ENCODE assay signal across 17 cellular contexts in genomic region chr4:3723232-3723642, GRCh38. TPM values are rescaled to one million over a fixed set of nuclear protein-coding genes. Genes with fewer than 3 reads are reported as not detected.
DNase-seq lines count a peak whose midpoint lies in the region; ATAC-seq and TF ChIP-seq lines count a peak whose summit lies in the region.
"Had no signal": no experiment of that assay in that cellular context is flagged by ENCODE, and none has a peak within 500 bp of the region (broad histone marks: within the 10 kb centered on the region; RNA-seq: fewer than 3 reads in every experiment).

No MANE protein-coding gene starts in this region.

- H3K14ac ChIP-seq in neuronal stem cell (ENCODE audit: low read length): peak overlapping the region; percentile 26

- peak overlapping the region; percentile 74 to 86 for H3K27ac ChIP-seq in ascending aorta
- H3K27ac ChIP-seq in neuronal stem cell (replicated peaks; ENCODE audit: low read length): no peak overlapping the region
- H3K27ac ChIP-seq in aorta (ENCODE audit: low read depth in 1 of 2, low read length in 2 of 2): peak overlapping the region in 1 of 2 donors; percentile 38

- no CpG with 5 or more reads among the region's 9 CpGs for WGBS in neuronal stem cell (ENCODE audit: extremely low coverage in 2 of 2, insufficient read length in 2 of 2, insufficient replicate concordance in 1 of 2), 2 donors
- WGBS in aorta, 2 donors: 20 to 39% methylated on average over 9 of the region's 9 CpGs

- TF ChIP-seq CTCF in ascending aorta (IDR thresholded peaks at IDR 0.05): no peak

- no peaks in the 10 kb centered on the region for H3K79me1 ChIP-seq in neuronal stem cell (ENCODE audit: low read depth, low read length)

- H2AFZ ChIP-seq in neuronal stem cell (ENCODE audit: low read length): no peak overlapping the region

- H3K9ac ChIP-seq in NT2/D1 (ENCODE audit: insufficient read length, low read depth) (peak overlapping the region; percentile 13), neuronal stem cell (ENCODE audit: low read depth, low read length, poor library complexity) (peak overlapping the region; percentile 15)

- H3K18ac ChIP-seq in neuronal stem cell (ENCODE audit: low read length): peak overlapping the region; percentile 85

- H4K91ac ChIP-seq in neuronal stem cell (ENCODE audit: low read depth, low read length, poor library complexity): peak overlapping the region; percentile 75

- intact Hi-C loops in ascending aorta (cut with DNase I) (loop anchor here (2.0 to 5.0 kb wide), 3 partner anchors 22 to 66 kb away; no protein-coding TSS in a partner anchor), aorta (cut with DNase I) (no loop called here)

- no peak overlapping the region for H3K4me3 ChIP-seq in NT2/D1 (ENCODE audit: insufficient read length, low read depth)
- H3K4me3 ChIP-seq in ascending aorta: no peak overlapping the region
- H3K4me3 ChIP-seq in neuronal stem cell (ENCODE audit: low read length in 2 of 2): no peak overlapping the region
- H3K4me3 ChIP-seq in aorta (ENCODE audit: low read length in 2 of 2): no peak overlapping the region
- H3K4me3 ChIP-seq: HAP-1 had no signal

- H3K4ac ChIP-seq in neuronal stem cell (ENCODE audit: low read length): no peak overlapping the region

- H2BK120ac ChIP-seq in neuronal stem cell (ENCODE audit: low read depth, low read length): peak overlapping the region; percentile 81

- H2BK15ac ChIP-seq in neuronal stem cell (ENCODE audit: low read length): peak overlapping the region; percentile 92

- peaks cover 55% of the 10 kb centered on the region for H3K27me3 ChIP-seq in NT2/D1 (ENCODE audit: insufficient read depth, insufficient read length)
- H3K27me3 ChIP-seq in ascending aorta: no peaks in the 10 kb centered on the region
- H3K27me3 ChIP-seq in neuronal stem cell (ENCODE audit: control insufficient read depth in 3 of 3, insufficient read depth in 3 of 3, low read depth in 1 of 3, low read length in 3 of 3): peaks cover 0 to 64% (median 28%) of the 10 kb centered on the region in 3 experiments
- no peaks in the 10 kb centered on the region for H3K27me3 ChIP-seq in aorta (ENCODE audit: control insufficient read depth in 1 of 2, insufficient read depth in 2 of 2, low read length in 1 of 2)
- H3K27me3 ChIP-seq: BE2C had no signal

- no peak overlapping the region for H3K4me2 ChIP-seq in neuronal stem cell (ENCODE audit: insufficient read depth, low read length, poor library complexity, severe bottlenecking)

- H3K23ac ChIP-seq in neuronal stem cell (ENCODE audit: low read depth, low read length, poor library complexity): peak overlapping the region; percentile 46

- no peak overlapping the region for H2BK5ac ChIP-seq in neuronal stem cell (ENCODE audit: low read length)

- peaks cover 30% of the 10 kb centered on the region for H3K4me1 ChIP-seq in NT2/D1 (ENCODE audit: insufficient read depth, insufficient read length)
- H3K4me1 ChIP-seq in ascending aorta: peaks cover 9 to 40% of the 10 kb centered on the region in 2 donors
- H3K4me1 ChIP-seq in neuronal stem cell (ENCODE audit: control insufficient read depth in 2 of 2, insufficient read depth in 1 of 2, low read depth in 1 of 2, low read length in 2 of 2): peaks cover 0 to 35% of the 10 kb centered on the region in 2 donors
- H3K4me1 ChIP-seq in aorta (ENCODE audit: control insufficient read depth in 1 of 2, insufficient read depth in 2 of 2, low read length in 2 of 2): no peaks in the 10 kb centered on the region
- H3K4me1 ChIP-seq: HAP-1 had no signal

- H2AK5ac ChIP-seq in neuronal stem cell (ENCODE audit: low read depth, low read length): peak overlapping the region; percentile 88

- H4K8ac ChIP-seq in neuronal stem cell (ENCODE audit: low read depth, low read length): peak overlapping the region; percentile 26

- H3K9me3 ChIP-seq in NT2/D1 (ENCODE audit: insufficient read depth, low read length) (peaks cover 13% of the 10 kb centered on the region), ascending aorta (peaks cover 0 to 5% of the 10 kb centered on the region in 2 donors), neuronal stem cell (replicated peaks in 1 of 2; ENCODE audit: control insufficient read depth in 2 of 2, insufficient read depth in 1 of 2, low read depth in 1 of 2, low read length in 2 of 2) (peaks cover 3 to 6% of the 10 kb centered on the region in 2 donors), aorta (ENCODE audit: control insufficient read depth, low read length) (no peaks in the 10 kb centered on the region)

- DNase-seq in NT2/D1 (ENCODE audit: low read depth, low spot score) (no peak), ascending aorta (ENCODE audit: low spot score in 2 of 2) (peak in 1 of 2 donors; percentile 83), neuronal stem cell (ENCODE audit: low spot score) (no peak), aorta (peak in 1 of 2 donors; percentile 65), cerebellar cortex (ENCODE audit: low spot score) (no peak), MV-4-11 (lab: John Stamatoyannopoulos, UW) (no peak)
- no peak for DNase-seq in effector CD4-positive, alpha-beta T cell
- DNase-seq: ACHN; BE2C; CD4-positive, CD25-positive, alpha-beta regulatory T cell; COR-L47; DMS 273 treated with DMSO at 0.1 percent for 48 hours; DMS53; DND-41; EL had no signal

- no peaks in the 10 kb centered on the region for H3K36me3 ChIP-seq in NT2/D1 (ENCODE audit: insufficient read depth, insufficient read length, low read length)
- H3K36me3 ChIP-seq in ascending aorta: no peaks in the 10 kb centered on the region
- H3K36me3 ChIP-seq in neuronal stem cell (replicated peaks in 1 of 2; ENCODE audit: control insufficient read depth in 2 of 2, insufficient read depth in 2 of 2, low read length in 2 of 2): no peaks in the 10 kb centered on the region
- H3K36me3 ChIP-seq in aorta (ENCODE audit: control insufficient read depth in 1 of 2, insufficient read depth in 2 of 2, low read length in 1 of 2): no peaks in the 10 kb centered on the region
- H3K36me3 ChIP-seq: BE2C, HAP-1 had no signal

- ATAC-seq in aorta (ENCODE audit: low FRiP score): peak; percentile 19

- H2BK12ac ChIP-seq in neuronal stem cell (ENCODE audit: low read length): no peak overlapping the region

RNA-seq across cellular contexts. Expression of gene ADRA2C, which starts 42.9 kb away (rescaled TPM):
- total RNA-seq in ascending aorta (46.1 TPM), aorta (10 to 100 TPM; 36.4 to 72.2 TPM)
- polyA plus RNA-seq in neuronal stem cell (2013, experiment 1 of 2): 7.7 TPM
- 7.2 TPM for polyA plus RNA-seq in neuronal stem cell (2013, experiment 2 of 2)
- 10 to 100 TPM in 1 of 2 donors, 1 to 10 TPM in 1; 9.6 to 49.0 TPM for polyA plus RNA-seq in aorta
- total RNA-seq: CD4-positive, CD25-positive, alpha-beta regulatory T cell; CD8-positive, alpha-beta memory T cell had no signal
- polyA plus RNA-seq: CD4-positive, CD25-positive, alpha-beta regulatory T cell; CD8-positive, alpha-beta memory T cell had no signal
